In genomic region chr2:225041210-225041870, GRCh38 we compare ENCODE assay signal across 8 cellular contexts. TPM values are rescaled to one million over a fixed set of nuclear protein-coding genes. Genes with fewer than 3 reads are reported as not detected.
A peak's percentile ranks its signal among the peaks of the same experiment; 100 is the strongest.
DNase-seq lines count a peak whose midpoint lies in the region; ATAC-seq, FAIRE-seq and TF ChIP-seq lines count a peak whose summit lies in the region.

No MANE protein-coding gene starts in this region.

- no peak for TF ChIP-seq EP300 in A549 (IDR thresholded peaks at IDR 0.05)

- no peak; the same call in 2 of the 3 replicates for TF ChIP-seq CTCF in A549 (IDR thresholded peaks at IDR 0.05)

- TF ChIP-seq POLR2A in A549 (IDR thresholded peaks at IDR 0.05; ENCODE audit: low read length) = no peak

- TF ChIP-seq RAD21 in A549 (conservative IDR thresholded peaks at IDR 0.05 in 1 of 2, IDR thresholded peaks at IDR 0.05 in 1 of 2) = no peak

- CTCF ChIA-PET in A549 (lab: Yijun Ruan, JAX) = interaction anchor here (0.6 to 2.4 kb wide), 4 partner anchors 14 to 68 kb away, joined by 3 to 6 read pairs (median 3); no protein-coding TSS in a partner anchor

- H3K4me3 ChIP-seq in A549 (peak overlapping the region; percentile 93), iPS-18c (ENCODE audit: insufficient read depth, low read depth, low read length) (peak overlapping the region; percentile 68)

- ATAC-seq in A549 = peak; percentile 51 to 71
- peak; percentile 72 for ATAC-seq in GM18907 (IDR thresholded peaks at IDR 0.05; ENCODE audit: unreplicated experiment)
- peak; percentile 48 for ATAC-seq in HG03139 (IDR thresholded peaks at IDR 0.05; ENCODE audit: unreplicated experiment)

- DNase-seq in A549 (ENCODE audit: low read depth in 1 of 2, low spot score in 1 of 2) = peak; percentile 44 to 55
- DNase-seq in SKM-1 (lab: John Stamatoyannopoulos, UW; ENCODE audit: unreplicated experiment) = peak; percentile 34
- DNase-seq in amygdala (lab: John Stamatoyannopoulos, UW) = peak in 41 of 56 donors; percentile 6 to 81 (median 53)
- peak; percentile 50 to 63 for DNase-seq in stimulated activated CD4-positive, alpha-beta T cell treated with anti-CD3 and anti-CD28 coated beads, Interleukin-12 subunit alpha, Interleukin-12 subunit beta, amount 100 ng/mL, for 24 hours (ENCODE audit: low read depth in 2 of 2)
- no peak for DNase-seq in NCI-H345 treated with DMSO at 0.1 percent for 48 hours (lab: John Stamatoyannopoulos, UW; ENCODE audit: unreplicated experiment)

- POLR2A ChIA-PET in A549 (lab: Yijun Ruan, JAX) = interaction anchor here (0.8 to 1.5 kb wide), 3 partner anchors 15 to 59 kb away, joined by 3 to 6 read pairs (median 3); no protein-coding TSS in a partner anchor

- H3K4me1 ChIP-seq in A549 = peaks cover 45% of the 10 kb centered on the region

- no peak for FAIRE-seq in A549 (lab: Jason Lieb, UNC)

- H3K9me3 ChIP-seq in A549 = no peaks in the 10 kb centered on the region
- H3K9me3 ChIP-seq in iPS-18c (ENCODE audit: control insufficient read depth, insufficient read depth, low read length) = no peaks in the 10 kb centered on the region

- peak overlapping the region; percentile 96 to 98 for H3K27ac ChIP-seq in A549

- WGBS in A549 (ENCODE audit: missing lambda C conversion rate) = 2% methylated on average over 25 of the region's 28 CpGs

- H3K4me2 ChIP-seq in A549 = peak overlapping the region; percentile 93

TF ChIP-seq in A549, 52 proteins besides CTCF, POLR2A, EP300 and RAD21:
- TF ChIP-seq ESRRA (IDR thresholded peaks at IDR 0.05; ENCODE audit: borderline replicate concordance, low read length) (no peak), POLR2AphosphoS2 (conservative IDR thresholded peaks at IDR 0.05; ENCODE audit: low read length) (no peak), HDAC2 (IDR thresholded peaks at IDR 0.05) (peak; percentile 25; the same call in 1 of the 2 replicates), KDM5A (IDR thresholded peaks at IDR 0.05) (no peak), E2F6 (IDR thresholded peaks at IDR 0.05; ENCODE audit: borderline replicate concordance, low read depth) (peak; percentile 31; the same call in 1 of the 2 replicates), TP53 (CRISPR knock-in tag; IDR thresholded peaks at IDR 0.05) (no peak), CHD2 (IDR thresholded peaks at IDR 0.05; ENCODE audit: low read length, partially characterized antibody) (no peak), FOSL2 (IDR thresholded peaks at IDR 0.05) (no peak), FOSL2 (CRISPR knock-in tag; IDR thresholded peaks at IDR 0.05) (no peak), NR3C1 (IDR thresholded peaks at IDR 0.05) (no peak), BHLHE40 (IDR thresholded peaks at IDR 0.05; ENCODE audit: low read depth, low read length) (no peak), NPAS2 (CRISPR knock-in tag; IDR thresholded peaks at IDR 0.05; ENCODE audit: borderline replicate concordance) (no peak)
- TF ChIP-seq, protein P1, sequence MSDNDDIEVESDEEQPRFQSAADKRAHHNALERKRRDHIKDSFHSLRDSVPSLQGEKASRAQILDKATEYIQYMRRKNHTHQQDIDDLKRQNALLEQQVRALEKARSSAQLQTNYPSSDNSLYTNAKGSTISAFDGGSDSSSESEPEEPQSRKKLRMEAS (IDR thresholded peaks at IDR 0.05) = 0 out of 2 replicates have a peak, but pooled peaks have one; percentile 17

RNA-seq across cellular contexts. Expression of gene DOCK10, which starts 0.9 kb away (rescaled TPM):
- polyA plus RNA-seq in A549 (2011; rRNA removed) (45.3 and 59.2 TPM in 2 replicates), A549 (2017; fragmentation: RNase III; extraction: RNeasy Plus Mini Kit Qiagen cat#74134 plus additional on column Dnase treatment) (35.6 to 43.0 TPM (median 42.2 TPM) in 3 replicates)
- 41.5 and 42.4 TPM in 2 replicates for polyA plus RNA-seq in A549 (2012; cell fraction: cytosol; rRNA removed)
- 43.6 and 75.5 TPM in 2 replicates for polyA plus RNA-seq in A549 (2012; cell fraction: nucleus; rRNA removed)
- polyA minus RNA-seq in A549 (2011; rRNA and poly(A)+ RNA removed) = 89.1 and 90.9 TPM in 2 replicates
